Comparison of ENCODE assay signal across 25 cellular contexts in the genomic region with DNA sequence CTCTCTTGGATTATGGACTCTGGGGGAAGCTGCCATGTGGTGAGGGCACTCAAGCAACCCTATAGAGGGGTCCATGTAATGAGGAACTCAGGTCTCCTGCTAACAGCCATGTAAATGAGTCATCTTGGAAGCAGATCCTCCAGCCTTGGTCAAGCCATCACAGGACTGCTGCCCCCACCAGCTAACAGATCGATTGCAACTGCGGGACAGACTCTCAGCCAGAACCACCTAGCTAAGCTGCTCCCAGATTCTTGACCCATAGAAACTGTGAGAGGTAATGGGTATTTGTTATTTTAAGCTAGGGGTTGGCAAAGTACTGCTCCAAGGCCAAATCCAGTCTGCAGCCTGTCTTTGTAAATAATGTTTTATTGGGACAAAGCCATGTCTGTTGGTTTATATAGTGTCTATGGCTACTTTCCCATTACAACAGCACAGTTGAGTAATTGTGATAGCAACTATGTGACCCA. TPM values are rescaled to one million over a fixed set of nuclear protein-coding genes. Genes with fewer than 3 reads are reported as not detected.
"Had no signal": no experiment of that assay in that cellular context is flagged by ENCODE, and none has a peak within 500 bp of the region (broad histone marks: within the 10 kb centered on the region; RNA-seq: fewer than 3 reads in every experiment).

No MANE protein-coding gene starts in this region.

- H3K79me2 ChIP-seq: hepatocyte, parathyroid adenoma had no signal

- ATAC-seq: activated CD8-positive, alpha-beta memory T cell treated with anti-CD3 and anti-CD28 coated beads, Interleukin-2, amount 10 ng/mL, durations not matched to agents 7 days and 5 days; activated T-helper 17 cell treated with anti-CD3 and anti-CD28 coated beads, Interleukin-2, amount 50 U/mL, for 72 hours; esophagus mucosa; left cardiac atrium; lower lobe of right lung; natural killer cell treated with Interleukin-12 subunit alpha and Interleukin-12 subunit beta and Interleukin-15 and Interleukin-18, amount 100 ng/mL, for 72 hours had no signal

- H3K9me3 Mint-ChIP-seq: activated CD4-positive, alpha-beta memory T cell treated with anti-CD3 and anti-CD28 coated beads, Interleukin-2, amount 10 ng/mL, durations not matched to agents 7 days and 5 days; activated naive CD8-positive, alpha-beta T cell treated with anti-CD3 and anti-CD28 coated beads for 36 hours; activated T-helper 17 cell treated with anti-CD3 and anti-CD28 coated beads, Interleukin-2, amount 50 U/mL, for 72 hours; natural killer cell treated with Interleukin-12 subunit alpha and Interleukin-12 subunit beta and Interleukin-15 and Interleukin-18, amount 100 ng/mL, for 72 hours; T-helper 2 cell treated with Interferon-gamma antibody and Interleukin-4, amounts not matched to agents 5 μg/mL and 100 μg/mL, for 36 hours had no signal

- H3K9me3 ChIP-seq: lower lobe of right lung, sigmoid colon, spleen, thyroid gland had no signal

- H3K36me3 Mint-ChIP-seq: brain; natural killer cell treated with Interleukin-12 subunit alpha and Interleukin-12 subunit beta and Interleukin-15 and Interleukin-18, amount 100 ng/mL, for 72 hours had no signal

- H3K36me3 ChIP-seq: lower lobe of right lung, sigmoid colon, thyroid gland had no signal

- H3K27ac ChIP-seq: coronary artery, hepatocyte, lower lobe of right lung, parathyroid adenoma, sigmoid colon, spleen, thyroid gland had no signal

- H2AFZ ChIP-seq: hepatocyte, parathyroid adenoma had no signal

- H3K27ac Mint-ChIP-seq: activated CD4-positive, alpha-beta memory T cell treated with anti-CD3 and anti-CD28 coated beads, Interleukin-2, amount 10 ng/mL, durations not matched to agents 7 days and 5 days; activated CD8-positive, alpha-beta memory T cell treated with anti-CD3 and anti-CD28 coated beads, Interleukin-2, amount 10 ng/mL, durations not matched to agents 7 days and 5 days; activated naive CD8-positive, alpha-beta T cell treated with anti-CD3 and anti-CD28 coated beads for 36 hours; activated T-helper 17 cell treated with anti-CD3 and anti-CD28 coated beads, Interleukin-2, amount 50 U/mL, for 72 hours; brain; natural killer cell treated with Interleukin-12 subunit alpha and Interleukin-12 subunit beta and Interleukin-15 and Interleukin-18, amount 100 ng/mL, for 72 hours; T-helper 2 cell treated with Interferon-gamma antibody and Interleukin-4, amounts not matched to agents 5 μg/mL and 100 μg/mL, for 36 hours had no signal

- H3K27me3 ChIP-seq: hepatocyte, sigmoid colon, spleen, thyroid gland had no signal

- H3K4me3 ChIP-seq: coronary artery, hepatocyte, lower lobe of right lung, sigmoid colon, spleen, thyroid gland had no signal

- FAIRE-seq: islet of Langerhans had no signal

- H3K27me3 Mint-ChIP-seq: activated CD4-positive, alpha-beta memory T cell treated with anti-CD3 and anti-CD28 coated beads, Interleukin-2, amount 10 ng/mL, durations not matched to agents 7 days and 5 days; activated naive CD8-positive, alpha-beta T cell treated with anti-CD3 and anti-CD28 coated beads for 36 hours; activated T-helper 17 cell treated with anti-CD3 and anti-CD28 coated beads, Interleukin-2, amount 50 U/mL, for 72 hours; brain; natural killer cell treated with Interleukin-12 subunit alpha and Interleukin-12 subunit beta and Interleukin-15 and Interleukin-18, amount 100 ng/mL, for 72 hours had no signal

- H3K4me1 Mint-ChIP-seq: activated naive CD8-positive, alpha-beta T cell treated with anti-CD3 and anti-CD28 coated beads for 36 hours; activated T-helper 17 cell treated with anti-CD3 and anti-CD28 coated beads, Interleukin-2, amount 50 U/mL, for 72 hours had no signal

- H3K4me3 Mint-ChIP-seq: activated CD4-positive, alpha-beta memory T cell treated with anti-CD3 and anti-CD28 coated beads, Interleukin-2, amount 10 ng/mL, durations not matched to agents 7 days and 5 days; activated CD8-positive, alpha-beta memory T cell treated with anti-CD3 and anti-CD28 coated beads, Interleukin-2, amount 10 ng/mL, durations not matched to agents 7 days and 5 days; activated naive CD8-positive, alpha-beta T cell treated with anti-CD3 and anti-CD28 coated beads for 36 hours; activated T-helper 17 cell treated with anti-CD3 and anti-CD28 coated beads, Interleukin-2, amount 50 U/mL, for 72 hours; brain; natural killer cell treated with Interleukin-12 subunit alpha and Interleukin-12 subunit beta and Interleukin-15 and Interleukin-18, amount 100 ng/mL, for 72 hours; T-helper 2 cell treated with Interferon-gamma antibody and Interleukin-4, amounts not matched to agents 5 μg/mL and 100 μg/mL, for 36 hours had no signal

- H3K4me2 ChIP-seq: hepatocyte had no signal

- H3K9ac ChIP-seq: parathyroid adenoma had no signal

- DNase-seq: activated CD4-positive, alpha-beta memory T cell treated with anti-CD3 and anti-CD28 coated beads, Interleukin-2, amount 10 ng/mL, durations not matched to agents 7 days and 5 days; activated CD4-positive, alpha-beta T cell treated with anti-CD3 and anti-CD28 coated beads for 48 hours; activated CD4-positive, CD25-positive, alpha-beta regulatory T cell; activated CD8-positive, alpha-beta memory T cell treated with anti-CD3 and anti-CD28 coated beads, Interleukin-2, amount 10 ng/mL, durations not matched to agents 7 days and 5 days; activated naive CD4-positive, alpha-beta T cell; activated naive CD8-positive, alpha-beta T cell treated with anti-CD3 and anti-CD28 coated beads for 36 hours; amygdala; caudate nucleus; effector CD4-positive, alpha-beta T cell; left cardiac atrium; lower lobe of right lung; sigmoid colon; spleen; stimulated activated CD8-positive, alpha-beta memory T cell treated with anti-CD3 and anti-CD28 coated beads, Interleukin-4, amount 100 ng/mL, for 48 hours; stimulated activated naive CD4-positive, alpha-beta T cell; thyroid gland had no signal

- H3K4me1 ChIP-seq: lower lobe of right lung, thyroid gland had no signal

RNA-seq across cellular contexts. Expression of a gene that starts 27.6 kb away (rescaled TPM):
- total RNA-seq: hepatocyte had no signal
